Comparison of ENCODE assay signal across 11 cellular contexts in the genomic region with DNA sequence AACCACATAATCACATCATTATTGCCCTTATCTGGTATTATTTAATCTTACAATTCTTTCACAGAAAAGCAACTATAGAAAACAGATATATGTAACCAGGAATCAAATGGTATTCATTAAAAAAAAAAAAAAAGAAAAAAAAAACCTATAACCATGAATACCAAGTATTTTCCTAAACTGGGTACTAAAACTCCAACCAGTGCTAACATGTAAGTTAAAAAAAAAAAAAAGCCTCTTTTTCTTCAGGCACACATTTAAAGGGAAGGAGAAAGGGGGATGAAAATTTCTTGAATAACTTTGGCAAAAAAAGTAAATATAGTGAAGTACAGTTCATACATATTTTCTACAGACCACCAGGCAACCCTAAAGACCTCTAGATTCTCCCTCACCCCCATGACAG. TPM values are rescaled to one million over a fixed set of nuclear protein-coding genes. Genes with fewer than 3 reads are reported as not detected.
A peak's percentile ranks its signal among the peaks of the same experiment; 100 is the strongest.
DNase-seq lines count a peak whose midpoint lies in the region; ATAC-seq and TF ChIP-seq lines count a peak whose summit lies in the region.
"Had no signal": no experiment of that assay in that cellular context is flagged by ENCODE, and none has a peak within 500 bp of the region (broad histone marks: within the 10 kb centered on the region; RNA-seq: fewer than 3 reads in every experiment).

No MANE protein-coding gene starts in this region.

- H3K4me1 Mint-ChIP-seq in H9 (peaks cover 17 to 32% of the 10 kb centered on the region in 2 experiments), activated B cell treated with CpG ODN at 0.5 μM for 24 hours (peaks cover 28% of the 10 kb centered on the region)

- H2BK15ac ChIP-seq in H9 (ENCODE audit: low read depth, low read length) = no peak overlapping the region

- POLR2A ChIA-PET in activated B cell treated with CpG ODN at 0.5 μM for 24 hours (lab: Charles Lee) = interaction anchor here (1.6 to 5.2 kb wide), 3 partner anchors 8 to 46 kb away, joined by 5 to 95 read pairs (median 45); a partner anchor contains a TSS

- H3K27ac ChIP-seq in BLaER1 treated with 17β-estradiol and CSF1 and Interleukin-3, amounts not matched to agents 10 nM and 100 nM = peak overlapping the region in 10 of 11 experiments; percentile 35 to 97 (median 92); a peak in 15 of 22 replicates
- H3K27ac ChIP-seq in H9 (ENCODE audit: insufficient read length, low read depth, low read length) (no peak overlapping the region), iPS-20b (ENCODE audit: low read length) (no peak overlapping the region)

- CTCF ChIA-PET in activated B cell treated with CpG ODN at 0.5 μM for 24 hours (lab: Charles Lee) = interaction anchor here (5.6 kb wide), 1 partner anchor 9 kb away, joined by 38 read pairs; no protein-coding TSS in a partner anchor

- DNase-seq in H9 = no peak
- no peak for DNase-seq in activated B cell treated with CpG ODN at 0.5 μM for 24 hours
- DNase-seq in OCI-M1 (lab: John Stamatoyannopoulos, UW) = no peak
- no peak for DNase-seq in retina
- DNase-seq in Right ventricle myocardium superior = no peak
- DNase-seq: midbrain, NCI-H748 treated with DMSO at 0.1 percent for 48 hours had no signal

- H3K4ac ChIP-seq in H9 (ENCODE audit: low read depth, low read length) = no peak overlapping the region

- H3K27me3 Mint-ChIP-seq in H9 (ENCODE audit: low read depth) (peaks cover 1% of the 10 kb centered on the region; the same call in 1 of the 2 replicates), activated B cell treated with CpG ODN at 0.5 μM for 24 hours (no peaks in the 10 kb centered on the region)

- H2BK12ac ChIP-seq in H9 (ENCODE audit: insufficient read length, low read depth, low read length) = no peak overlapping the region

- H3K56ac ChIP-seq in H9 (ENCODE audit: insufficient read length, low read depth, low read length) = no peak overlapping the region

- peaks cover 4% of the 10 kb centered on the region for H3K23me2 ChIP-seq in H9 (ENCODE audit: insufficient read length, low read depth, low read length, poor library complexity, severe bottlenecking)

- no peak overlapping the region for H4K91ac ChIP-seq in H9 (ENCODE audit: insufficient read length, low read depth, low read length)

- H3K27ac Mint-ChIP-seq in H9 (peak overlapping the region in 1 of 3 experiments; percentile 88; a peak in 1 of 7 replicates), activated B cell treated with CpG ODN at 0.5 μM for 24 hours (no peak overlapping the region)
- H3K27ac Mint-ChIP-seq: T-helper 1 cell treated with Interleukin-12 subunit alpha and Interleukin-12 subunit beta and Interleukin-4 antibody, amounts not matched to agents 30 μg/mL and 1 μg/mL, for 36 hours had no signal

- no peak overlapping the region for H2BK5ac ChIP-seq in H9 (ENCODE audit: insufficient read length, low read length)

- H3K4me2 ChIP-seq in BLaER1 treated with 17β-estradiol and CSF1 and Interleukin-3, amounts not matched to agents 10 nM and 100 nM = peak overlapping the region; percentile 72 to 93 (median 88)
- peak overlapping the region; percentile 97 for H3K4me2 ChIP-seq in H9 (ENCODE audit: insufficient read depth, insufficient read length, low read length)

- H4K5ac ChIP-seq in H9 (ENCODE audit: insufficient read length, low read depth, low read length) = no peak overlapping the region

- H3K4me3 ChIP-seq in BLaER1 treated with 17β-estradiol and CSF1 and Interleukin-3, amounts not matched to agents 10 nM and 100 nM = peak overlapping the region; percentile 82 to 90 (median 85)
- peak overlapping the region; percentile 99 for H3K4me3 ChIP-seq in iPS-20b (ENCODE audit: low read length)

- no peak overlapping the region for H3K23ac ChIP-seq in H9 (ENCODE audit: insufficient read length, low read depth, low read length)

- no peaks in the 10 kb centered on the region for H3K27me3 ChIP-seq in BLaER1 treated with 17β-estradiol and CSF1 and Interleukin-3, amounts not matched to agents 10 nM and 100 nM
- H3K27me3 ChIP-seq in H9 (ENCODE audit: insufficient read depth, low read length) (no peaks in the 10 kb centered on the region), iPS-20b (ENCODE audit: insufficient read depth, low read length) (no peaks in the 10 kb centered on the region)

- no peak for TF ChIP-seq CTCF in H9 (conservative IDR thresholded peaks at IDR 0.05)
- no peak for TF ChIP-seq CTCF in activated B cell treated with CpG ODN at 0.5 μM for 24 hours (IDR thresholded peaks at IDR 0.05)

- H4K20me1 ChIP-seq in BLaER1 treated with 17β-estradiol and CSF1 and Interleukin-3, amounts not matched to agents 10 nM and 100 nM = peaks cover 0 to 83% (median 75%) of the 10 kb centered on the region in 11 experiments; a peak in 14 of 22 replicates
- H4K20me1 ChIP-seq in H9 (ENCODE audit: control insufficient read depth, insufficient read depth, insufficient read length) = peaks cover 4% of the 10 kb centered on the region

- no peaks in the 10 kb centered on the region for H3K79me1 ChIP-seq in H9 (ENCODE audit: insufficient read depth, low read depth, low read length, poor library complexity, severe bottlenecking)

- no peak overlapping the region for H2BK120ac ChIP-seq in H9 (ENCODE audit: low read depth, low read length, poor library complexity, severe bottlenecking)

- H3T11ph ChIP-seq in H9 (ENCODE audit: low read length) = no peak overlapping the region

- peaks cover 14 to 35% (median 24%) of the 10 kb centered on the region in 10 experiments; a peak in 19 of 20 replicates for H3K4me1 ChIP-seq in BLaER1 treated with 17β-estradiol and CSF1 and Interleukin-3, amounts not matched to agents 10 nM and 100 nM
- H3K4me1 ChIP-seq in H9 (ENCODE audit: insufficient read depth, low read length) (no peaks in the 10 kb centered on the region), iPS-20b (ENCODE audit: insufficient read depth, low read length) (0 out of 2 replicates have a peak, but pooled peaks cover 4% of the 10 kb centered on the region)

- ATAC-seq in activated B cell treated with CpG ODN at 0.5 μM for 24 hours (ENCODE audit: low read depth) (no peak), HG03521 (IDR thresholded peaks at IDR 0.05; ENCODE audit: unreplicated experiment) (no peak), Right ventricle myocardium superior (ENCODE audit: poor library complexity) (no peak)

- H2AK5ac ChIP-seq in H9 (ENCODE audit: insufficient read length, low read length) = no peak overlapping the region

- intact Hi-C loops in activated B cell treated with CpG ODN at 0.5 μM for 24 hours (cut with micrococcal nuclease) (loop anchor here (10.0 kb wide), 1 partner anchor 222 kb away; no protein-coding TSS in a partner anchor), Right ventricle myocardium superior (cut with DNase I) (no loop called here)

- H2AFZ ChIP-seq in H9 (ENCODE audit: low read length) = no peak overlapping the region

- H3K36me3 ChIP-seq in BLaER1 treated with 17β-estradiol and CSF1 and Interleukin-3, amounts not matched to agents 10 nM and 100 nM = peaks cover 0 to 27% (median 0%) of the 10 kb centered on the region in 11 experiments; a peak in 5 of 22 replicates
- H3K36me3 ChIP-seq in iPS-20b (ENCODE audit: insufficient read depth, low read depth, low read length) = no peaks in the 10 kb centered on the region

- H3K36me3 Mint-ChIP-seq in H9 (ENCODE audit: insufficient read depth in 1 of 3, low read depth in 3 of 3) (peaks cover 5 to 17% (median 13%) of the 10 kb centered on the region in 3 experiments), activated B cell treated with CpG ODN at 0.5 μM for 24 hours (ENCODE audit: low read depth) (peaks cover 9% of the 10 kb centered on the region)

- H3K9me3 Mint-ChIP-seq in H9 = peaks cover 0 to 3% of the 10 kb centered on the region in 2 experiments; a peak in 2 of 5 replicates
- H3K9me3 Mint-ChIP-seq in activated B cell treated with CpG ODN at 0.5 μM for 24 hours = no peaks in the 10 kb centered on the region
- H3K9me3 Mint-ChIP-seq: T-helper 1 cell treated with Interleukin-12 subunit alpha and Interleukin-12 subunit beta and Interleukin-4 antibody, amounts not matched to agents 30 μg/mL and 1 μg/mL, for 36 hours had no signal

- H2BK20ac ChIP-seq in H9 (ENCODE audit: low read depth, low read length, poor library complexity, severe bottlenecking) = no peak overlapping the region

- no peak overlapping the region for H4K8ac ChIP-seq in H9 (replicated peaks; ENCODE audit: insufficient read length, low read depth, low read length)

- H3K14ac ChIP-seq in H9 (ENCODE audit: insufficient read depth, low read length) = no peak overlapping the region

- peak overlapping the region; percentile 76 to 98 (median 93); a peak in 21 of 22 replicates for H3K9ac ChIP-seq in BLaER1 treated with 17β-estradiol and CSF1 and Interleukin-3, amounts not matched to agents 10 nM and 100 nM
- H3K9ac ChIP-seq in H9 (ENCODE audit: extremely low read depth, insufficient read length, low read length) = peak overlapping the region; percentile 42
- H3K9ac ChIP-seq in iPS-20b (ENCODE audit: low read depth, low read length) = peak overlapping the region; percentile 95; the same call in 1 of the 2 replicates

- peaks cover 58% of the 10 kb centered on the region for H3K79me2 ChIP-seq in H9 (ENCODE audit: insufficient read depth, low read length)

- H3K9me3 ChIP-seq in BLaER1 treated with 17β-estradiol and CSF1 and Interleukin-3, amounts not matched to agents 10 nM and 100 nM (replicated peaks in 1 of 11) = no peaks in the 10 kb centered on the region
- H3K9me3 ChIP-seq in H9 (ENCODE audit: control insufficient read depth, low read depth, low read length) (no peaks in the 10 kb centered on the region), iPS-20b (ENCODE audit: insufficient read depth, low read depth, low read length) (no peaks in the 10 kb centered on the region)

- H3K4me3 Mint-ChIP-seq in H9 (peak overlapping the region; percentile 97 to 100), activated B cell treated with CpG ODN at 0.5 μM for 24 hours (peak overlapping the region; percentile 90)

- no peak overlapping the region for H3K18ac ChIP-seq in H9 (ENCODE audit: insufficient read length, low read depth, low read length)

RNA-seq across cellular contexts. Expression of a gene that starts 2.1 kb away (rescaled TPM):
- total RNA-seq in H9 (2021) (77.1 and 83.2 TPM in 2 replicates), activated B cell treated with CpG ODN at 0.5 μM for 24 hours (11.7 and 12.9 TPM in 2 replicates), Right ventricle myocardium superior (2.3 TPM)

RNA-seq across cellular contexts. Expression of a gene that starts 2.8 kb away (rescaled TPM):
- total RNA-seq in H9 (2021) (391 and 392 TPM in 2 replicates), activated B cell treated with CpG ODN at 0.5 μM for 24 hours (81.8 and 85.7 TPM in 2 replicates), Right ventricle myocardium superior (19.1 TPM)

RNA-seq across cellular contexts. Expression of a gene that starts 34.1 kb away (rescaled TPM):
- 140 and 141 TPM in 2 replicates for total RNA-seq in H9 (2021)
- total RNA-seq in activated B cell treated with CpG ODN at 0.5 μM for 24 hours = 139 TPM in 2 replicates
- 30.5 TPM for total RNA-seq in Right ventricle myocardium superior

RNA-seq across cellular contexts. Expression of a gene that starts 46.0 kb away (rescaled TPM):
- total RNA-seq in H9 (2021) (11.6 and 12.9 TPM in 2 replicates), activated B cell treated with CpG ODN at 0.5 μM for 24 hours (12.8 and 14.2 TPM in 2 replicates), Right ventricle myocardium superior (5.0 TPM)

Comparison
In these comparisons a context has a peak if more than half of its experiments do, and no peak if none do; other contexts are left out.
1. H3K27ac ChIP-seq: peak in BLaER1 treated with 17β-estradiol and CSF1 and Interleukin-3, amounts not matched to agents 10 nM and 100 nM (10 of 11); none in H9 (single experiment) and iPS-20b (single experiment).
2. H3K9ac ChIP-seq: peak in every context shown above with its lines; median percentile 95 in iPS-20b; 93 in BLaER1 treated with 17β-estradiol and CSF1 and Interleukin-3, amounts not matched to agents 10 nM and 100 nM; 42 in H9.